Comparison of ENCODE assay signal across 21 cellular contexts in genomic region chr11:57812634-57813033, GRCh38.
"Had no signal": no experiment of that assay in that cellular context is flagged by ENCODE, and none has a peak within 500 bp of the region (broad histone marks: within the 10 kb centered on the region; RNA-seq: fewer than 3 reads in every experiment).

No MANE protein-coding gene starts in this region.

- H3K4me1 ChIP-seq: spleen, tibial artery had no signal

- H3K27ac ChIP-seq: spleen, tibial artery had no signal

- H3K9me3 Mint-ChIP-seq: activated naive CD8-positive, alpha-beta T cell treated with anti-CD3 and anti-CD28 coated beads, Interleukin-2, amount 10 ng/mL, durations not matched to agents 7 days and 5 days; activated T-cell treated with anti-CD3 and anti-CD28 coated beads, Interleukin-2, amount 50 U/mL, for 24 hours; activated T-helper 2 cell treated with anti-CD3 and anti-CD28 coated beads, Interferon-gamma antibody, Interleukin-2, Interleukin-4, amounts not matched to agents 10 μg/mL and 5 μg/mL and 100 μg/mL, durations not matched to agents 14 hours and 24 hours and 36 hours; naive B cell; T-cell; T-helper 2 cell treated with Interferon-gamma antibody and Interleukin-4, amounts not matched to agents 5 μg/mL and 100 μg/mL, for 36 hours had no signal

- H3K27ac Mint-ChIP-seq: activated naive CD8-positive, alpha-beta T cell treated with anti-CD3 and anti-CD28 coated beads, Interleukin-2, amount 10 ng/mL, durations not matched to agents 7 days and 5 days; activated T-cell treated with anti-CD3 and anti-CD28 coated beads, Interleukin-2, amount 50 U/mL, for 24 hours; activated T-helper 2 cell treated with anti-CD3 and anti-CD28 coated beads, Interferon-gamma antibody, Interleukin-2, Interleukin-4, amounts not matched to agents 10 μg/mL and 5 μg/mL and 100 μg/mL, durations not matched to agents 14 hours and 24 hours and 36 hours; T-cell; T-helper 2 cell treated with Interferon-gamma antibody and Interleukin-4, amounts not matched to agents 5 μg/mL and 100 μg/mL, for 36 hours had no signal

- H3K4me1 Mint-ChIP-seq: activated naive CD8-positive, alpha-beta T cell treated with anti-CD3 and anti-CD28 coated beads, Interleukin-2, amount 10 ng/mL, durations not matched to agents 7 days and 5 days; naive B cell; T-cell had no signal

- H3K4me3 ChIP-seq: spleen, tibial artery had no signal

- H3K27me3 ChIP-seq: spleen, tibial artery had no signal

- ATAC-seq: left cardiac atrium, T-cell had no signal

- H3K4me3 Mint-ChIP-seq: activated naive CD8-positive, alpha-beta T cell treated with anti-CD3 and anti-CD28 coated beads, Interleukin-2, amount 10 ng/mL, durations not matched to agents 7 days and 5 days; activated T-cell treated with anti-CD3 and anti-CD28 coated beads, Interleukin-2, amount 50 U/mL, for 24 hours; naive B cell; T-cell; T-helper 2 cell treated with Interferon-gamma antibody and Interleukin-4, amounts not matched to agents 5 μg/mL and 100 μg/mL, for 36 hours had no signal

- DNase-seq: activated CD8-positive, alpha-beta memory T cell treated with anti-CD3 and anti-CD28 coated beads for 24 hours; activated CD8-positive, alpha-beta memory T cell treated with anti-CD3 and anti-CD28 coated beads, Interleukin-2, amount 50 U/mL, for 4 hours; activated naive CD4-positive, alpha-beta T cell treated with Interleukin-2 at 50 U/mL for 16 hours; activated naive CD8-positive, alpha-beta T cell treated with anti-CD3 and anti-CD28 coated beads, Interleukin-2, amount 10 ng/mL, durations not matched to agents 7 days and 5 days; activated T-cell treated with anti-CD3 and anti-CD28 coated beads, Interleukin-2, amount 50 U/mL, for 24 hours; amniotic stem cell; cerebellar nuclear complex; cortex of kidney; erythroblast; foreskin fibroblast; left cardiac atrium; mesenchymal stem cell; naive B cell; SK-N-SH; spleen; stimulated activated CD4-positive, alpha-beta T cell treated with anti-CD3 and anti-CD28 coated beads, Interleukin-4, amount 100 ng/mL, for 1 hour; stimulated activated naive CD4-positive, alpha-beta T cell; T-cell; tibial artery had no signal

- H3K27me3 Mint-ChIP-seq: activated naive CD8-positive, alpha-beta T cell treated with anti-CD3 and anti-CD28 coated beads, Interleukin-2, amount 10 ng/mL, durations not matched to agents 7 days and 5 days; activated T-cell treated with anti-CD3 and anti-CD28 coated beads, Interleukin-2, amount 50 U/mL, for 24 hours; naive B cell; T-cell had no signal

- H3K9me3 ChIP-seq: SK-N-SH, spleen, tibial artery had no signal
